ENCODE assay signal across 11 cellular contexts in the genomic region with DNA sequence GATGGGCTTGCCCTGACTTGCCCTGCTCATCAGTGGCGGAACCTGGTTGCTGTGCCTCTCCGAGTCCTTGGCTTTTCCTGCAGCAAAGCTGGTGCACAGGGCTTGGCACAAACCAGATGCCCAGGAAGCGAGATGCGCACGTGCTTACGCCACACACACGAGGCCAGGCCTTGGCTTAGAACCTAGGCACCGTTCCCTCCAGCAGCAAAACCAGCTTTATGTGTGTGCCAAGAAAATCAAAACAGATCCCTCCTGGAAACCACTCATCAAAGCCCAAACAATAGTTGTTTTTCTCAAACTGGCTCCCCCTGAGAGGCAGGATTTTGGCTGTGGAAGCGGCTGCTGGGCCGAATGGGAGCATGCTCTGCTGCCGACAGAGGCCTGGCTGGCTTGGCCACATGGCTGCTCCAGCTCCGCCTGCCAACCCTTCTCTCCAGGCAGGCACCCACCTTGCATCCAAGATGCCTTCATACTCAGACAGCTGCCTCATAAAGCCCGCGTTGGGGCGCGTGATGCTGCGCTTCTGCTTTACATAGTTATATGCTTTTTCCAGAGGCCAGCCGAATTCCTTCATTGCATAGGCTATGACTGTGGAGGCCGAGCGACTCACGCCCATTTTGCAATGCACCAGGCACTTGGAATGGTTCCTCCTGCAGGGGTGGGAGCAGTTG. TPM values are rescaled to one million over a fixed set of nuclear protein-coding genes. Genes with fewer than 3 reads are reported as not detected.
A peak's percentile ranks its signal among the peaks of the same experiment; 100 is the strongest.
DNase-seq lines count a peak whose midpoint lies in the region; ATAC-seq and TF ChIP-seq lines count a peak whose summit lies in the region.
"Had no signal": no experiment of that assay in that cellular context is flagged by ENCODE, and none has a peak within 500 bp of the region (broad histone marks: within the 10 kb centered on the region; RNA-seq: fewer than 3 reads in every experiment).

No MANE protein-coding gene starts in this region.

- H3K36me3 ChIP-seq in GM23248 (ENCODE audit: low read depth) (peaks cover 49% of the 10 kb centered on the region), heart right ventricle (peaks cover 0 to 97% (median 50%) of the 10 kb centered on the region in 9 donors), gastrocnemius medialis (peaks cover 0 to 42% of the 10 kb centered on the region in 2 donors), H7 (replicated peaks; ENCODE audit: control insufficient read depth, insufficient read depth, low read length) (peaks cover 13% of the 10 kb centered on the region)

- H3K4me3 Mint-ChIP-seq in activated T-cell treated with anti-CD3 and anti-CD28 coated beads, Interleukin-2, amount 50 U/mL, for 24 hours = no peak overlapping the region
- H3K4me3 Mint-ChIP-seq: activated CD4-positive, alpha-beta memory T cell treated with anti-CD3 and anti-CD28 coated beads for 36 hours had no signal

- TF ChIP-seq CTCF in heart right ventricle (IDR thresholded peaks at IDR 0.05) (no peak), gastrocnemius medialis (IDR thresholded peaks at IDR 0.05 in 4 of 5, conservative IDR thresholded peaks at IDR 0.05 in 1 of 5) (no peak)

- peak overlapping the region; percentile 69 for H3K27ac ChIP-seq in GM23248
- peak overlapping the region; percentile 46 for H3K27ac ChIP-seq in caudate nucleus (ENCODE audit: low read depth, low read length)
- peak overlapping the region in 9 of 10 donors; percentile 21 to 91 (median 62) for H3K27ac ChIP-seq in heart right ventricle
- peak overlapping the region; percentile 93 to 97 (median 96) for H3K27ac ChIP-seq in gastrocnemius medialis
- H3K27ac ChIP-seq: pancreas had no signal

- DNase-seq in GM23248 (peak; percentile 87), caudate nucleus (lab: John Stamatoyannopoulos, UW) (peak in 50 of 61 donors; percentile 4 to 76 (median 48)), heart right ventricle (no peak), gastrocnemius medialis (no peak), H7 (no peak), NCI-H748 treated with DMSO at 0.1 percent for 48 hours (lab: John Stamatoyannopoulos, UW) (no peak)
- no peak for DNase-seq in activated T-cell treated with anti-CD3 and anti-CD28 coated beads, Interleukin-2, amount 50 U/mL, for 24 hours
- DNase-seq: activated CD4-positive, alpha-beta memory T cell treated with anti-CD3 and anti-CD28 coated beads for 36 hours had no signal

- no peaks in the 10 kb centered on the region for H3K9me2 ChIP-seq in GM23248 (ENCODE audit: insufficient read depth)

- H3K36me3 Mint-ChIP-seq in activated T-cell treated with anti-CD3 and anti-CD28 coated beads, Interleukin-2, amount 50 U/mL, for 24 hours (ENCODE audit: low read depth) = peaks cover 71% of the 10 kb centered on the region

- no peak overlapping the region for H2AFZ ChIP-seq in GM23248

- H3K27me3 Mint-ChIP-seq in activated T-cell treated with anti-CD3 and anti-CD28 coated beads, Interleukin-2, amount 50 U/mL, for 24 hours = no peaks in the 10 kb centered on the region
- H3K27me3 Mint-ChIP-seq: activated CD4-positive, alpha-beta memory T cell treated with anti-CD3 and anti-CD28 coated beads for 36 hours had no signal

- peaks cover 72% of the 10 kb centered on the region for H3K79me2 ChIP-seq in GM23248 (ENCODE audit: insufficient read depth)

- 48% methylated on average over 21 of the region's 21 CpGs for WGBS in GM23248 (ENCODE audit: low coverage in 1 of 2, low lambda C conversion rate in 2 of 2, missing lambda C conversion rate in 2 of 2), 2 experiments
- WGBS in heart right ventricle, 2 donors = 55 to 64% methylated on average over 21 of the region's 21 CpGs

- peak in 1 of 8 donors; percentile 5 for ATAC-seq in heart right ventricle
- ATAC-seq in gastrocnemius medialis = no peak
- ATAC-seq in GM18909 (IDR thresholded peaks at IDR 0.05; ENCODE audit: poor library complexity, unreplicated experiment) = no peak
- ATAC-seq: K562, pancreas had no signal

- H3K9ac ChIP-seq in GM23248 = peak overlapping the region; percentile 51

- intact Hi-C loops in heart right ventricle (cut with DNase I) = loop anchor here in 2 of 10 donors (5.0 kb wide), 2 partner anchors 61 to 131 kb away; no protein-coding TSS in a partner anchor
- intact Hi-C loops in gastrocnemius medialis (cut with DNase I; ENCODE audit: low total_unique reads) = loop anchor here (10.0 kb wide), 1 partner anchor 316 kb away; the partner anchor contains the start of gene ACACB

- H3K4me1 ChIP-seq in GM23248 (ENCODE audit: insufficient read depth) (peaks cover 37% of the 10 kb centered on the region), heart right ventricle (peaks cover 9 to 67% (median 48%) of the 10 kb centered on the region in 9 donors), gastrocnemius medialis (peaks cover 62 to 66% of the 10 kb centered on the region in 2 donors)
- H3K4me1 ChIP-seq: pancreas had no signal

- H3K4me3 ChIP-seq in GM23248 = no peak overlapping the region
- H3K4me3 ChIP-seq in heart right ventricle = no peak overlapping the region
- no peak overlapping the region for H3K4me3 ChIP-seq in gastrocnemius medialis
- H3K4me3 ChIP-seq in H7 (ENCODE audit: insufficient read depth, low read depth, low read length) = no peak overlapping the region
- H3K4me3 ChIP-seq: K562, pancreas had no signal

- in situ Hi-C loops in GM23248 (cut with MboI) (no loop called here), gastrocnemius medialis (cut with MboI; ENCODE audit: low sequenced_read_pairs in 4 of 4) (no loop called here)

- no peaks in the 10 kb centered on the region for H3K27me3 ChIP-seq in GM23248 (replicated peaks; ENCODE audit: insufficient read depth)
- no peaks in the 10 kb centered on the region for H3K27me3 ChIP-seq in heart right ventricle
- no peaks in the 10 kb centered on the region for H3K27me3 ChIP-seq in gastrocnemius medialis
- H3K27me3 ChIP-seq in H7 (ENCODE audit: control insufficient read depth, insufficient read depth, low read length) = no peaks in the 10 kb centered on the region
- H3K27me3 ChIP-seq: pancreas had no signal

- peaks cover 8% of the 10 kb centered on the region for H3K4me1 Mint-ChIP-seq in activated T-cell treated with anti-CD3 and anti-CD28 coated beads, Interleukin-2, amount 50 U/mL, for 24 hours (ENCODE audit: low read depth)

- H3K9me3 Mint-ChIP-seq in activated T-cell treated with anti-CD3 and anti-CD28 coated beads, Interleukin-2, amount 50 U/mL, for 24 hours = no peaks in the 10 kb centered on the region
- H3K9me3 Mint-ChIP-seq: activated CD4-positive, alpha-beta memory T cell treated with anti-CD3 and anti-CD28 coated beads for 36 hours had no signal

- H3K9me3 ChIP-seq in GM23248 (ENCODE audit: low read depth) (no peaks in the 10 kb centered on the region), heart right ventricle (no peaks in the 10 kb centered on the region), gastrocnemius medialis (no peaks in the 10 kb centered on the region)
- H3K9me3 ChIP-seq: pancreas had no signal

- H3K4me2 ChIP-seq in GM23248 (ENCODE audit: unreplicated experiment) = no peak overlapping the region

- H3K27ac Mint-ChIP-seq in activated T-cell treated with anti-CD3 and anti-CD28 coated beads, Interleukin-2, amount 50 U/mL, for 24 hours = no peak overlapping the region
- H3K27ac Mint-ChIP-seq: activated CD4-positive, alpha-beta memory T cell treated with anti-CD3 and anti-CD28 coated beads for 36 hours had no signal

- peaks cover 51% of the 10 kb centered on the region for H3F3A ChIP-seq in GM23248 (ENCODE audit: insufficient read depth)

- H4K20me1 ChIP-seq in GM23248 (ENCODE audit: insufficient read depth) = no peaks in the 10 kb centered on the region

- TF ChIP-seq POLR2A in gastrocnemius medialis (IDR thresholded peaks at IDR 0.05) = no peak

RNA-seq across cellular contexts. Expression of gene SSH1, which starts 58.7 kb away (rescaled TPM):
- total RNA-seq in GM23248 (2014; rRNA removed; shearing (Covaris generic)) = 21.9 and 33.5 TPM in 2 replicates
- 44.0 and 49.0 TPM in 2 replicates for polyA plus RNA-seq in GM23248 (2016; fragmentation: Nextera tagmentation; extraction: Ambion mirVana)
- 10 to 100 TPM; 28.4 to 48.7 (median 35.1) TPM for total RNA-seq in heart right ventricle
- polyA plus RNA-seq in heart right ventricle = 1 to 10 TPM; 4.2 to 7.5 TPM
- total RNA-seq in gastrocnemius medialis = 10 to 100 TPM; 19.6 to 33.6 (median 22.8) TPM
- total RNA-seq in H7 (2014; rRNA removed; shearing (Covaris generic)) = 6.1 and 8.7 TPM in 2 replicates

Comparison
In these comparisons a context has a peak if more than half of its experiments do, and no peak if none do; other contexts are left out.
1. DNase-seq: peak in GM23248 (single experiment) and caudate nucleus (50 of 61); none in heart right ventricle (0 of 2), gastrocnemius medialis (0 of 2), H7 (single experiment), NCI-H748 treated with DMSO at 0.1 percent for 48 hours (single experiment) and activated T-cell treated with anti-CD3 and anti-CD28 coated beads, Interleukin-2, amount 50 U/mL, for 24 hours (single experiment).
2. H3K27ac ChIP-seq: peak in every context shown above with its lines; median percentile 96 in gastrocnemius medialis; 69 in GM23248; 62 in heart right ventricle; 46 in caudate nucleus.